11 cellular contexts compared by ENCODE assay signal in genomic region chr12:11758087-11758837, GRCh38.
DNase-seq lines count a peak whose midpoint lies in the region; ATAC-seq, FAIRE-seq and TF ChIP-seq lines count a peak whose summit lies in the region.
"Had no signal": no experiment of that assay in that cellular context is flagged by ENCODE, and none has a peak within 500 bp of the region (broad histone marks: within the 10 kb centered on the region; RNA-seq: fewer than 3 reads in every experiment).

No MANE protein-coding gene starts in this region.

- peak overlapping the region; percentile 49 for H3K4me3 ChIP-seq in OCI-LY7 (ENCODE audit: low read depth, low read length, poor library complexity, severe bottlenecking)
- H3K4me3 ChIP-seq in hepatocyte: no peak overlapping the region
- H3K4me3 ChIP-seq in PC-3 (ENCODE audit: low read length): no peak overlapping the region

- H3K4me2 ChIP-seq in OCI-LY7 (ENCODE audit: low read length): peak overlapping the region; percentile 76
- H3K4me2 ChIP-seq in hepatocyte: peak overlapping the region; percentile 39
- H3K4me2 ChIP-seq in PC-3 (ENCODE audit: low read length): no peak overlapping the region

- no peaks in the 10 kb centered on the region for H3K27me3 Mint-ChIP-seq in natural killer cell treated with Interleukin-12 subunit alpha and Interleukin-12 subunit beta and Interleukin-15 and Interleukin-18, amount 100 ng/mL, for 72 hours

- peak overlapping the region; percentile 24 for H3K27ac Mint-ChIP-seq in stimulated activated effector memory CD8-positive, alpha-beta T cell treated with anti-CD3 and anti-CD28 coated beads, Interleukin-12 subunit alpha, Interleukin-12 subunit beta, amount 100 ng/mL, for 72 hours
- H3K27ac Mint-ChIP-seq in natural killer cell treated with Interleukin-12 subunit alpha and Interleukin-12 subunit beta and Interleukin-15 and Interleukin-18, amount 100 ng/mL, for 72 hours: no peak overlapping the region

- no peak overlapping the region for H3K4me3 Mint-ChIP-seq in stimulated activated effector memory CD8-positive, alpha-beta T cell treated with anti-CD3 and anti-CD28 coated beads, Interleukin-12 subunit alpha, Interleukin-12 subunit beta, amount 100 ng/mL, for 72 hours
- no peak overlapping the region for H3K4me3 Mint-ChIP-seq in natural killer cell treated with Interleukin-12 subunit alpha and Interleukin-12 subunit beta and Interleukin-15 and Interleukin-18, amount 100 ng/mL, for 72 hours
- H3K4me3 Mint-ChIP-seq: immature natural killer cell had no signal

- H2AFZ ChIP-seq in OCI-LY7 (ENCODE audit: low read length): peak overlapping the region; percentile 55; the same call in 1 of the 2 replicates
- no peak overlapping the region for H2AFZ ChIP-seq in hepatocyte
- no peak overlapping the region for H2AFZ ChIP-seq in PC-3 (ENCODE audit: low read length)

- DNase-seq in GM18507 (ENCODE audit: extremely low spot score, insufficient read length, low read depth) (no peak), OCI-LY7 (ENCODE audit: low spot score) (no peak), hepatocyte (ENCODE audit: low spot score) (no peak), PC-3 (no peak), medulla oblongata (ENCODE audit: extremely low spot score) (no peak)
- no peak for DNase-seq in stimulated activated effector memory CD8-positive, alpha-beta T cell treated with anti-CD3 and anti-CD28 coated beads, Interleukin-12 subunit alpha, Interleukin-12 subunit beta, amount 100 ng/mL, for 72 hours (ENCODE audit: low spot score in 2 of 2)
- no peak for DNase-seq in natural killer cell treated with Interleukin-12 subunit alpha and Interleukin-12 subunit beta and Interleukin-15 and Interleukin-18, amount 100 ng/mL, for 72 hours (ENCODE audit: low spot score)
- DNase-seq: immature natural killer cell had no signal

- TF ChIP-seq CTCF in OCI-LY7 (conservative IDR thresholded peaks at IDR 0.05; ENCODE audit: low read length) (no peak), hepatocyte (IDR thresholded peaks at IDR 0.05; ENCODE audit: poor library complexity) (no peak), PC-3 (conservative IDR thresholded peaks at IDR 0.05; ENCODE audit: low read depth, low read length) (no peak)

- H3K9me3 ChIP-seq in OCI-LY7 (ENCODE audit: low read length): no peaks in the 10 kb centered on the region
- H3K9me3 ChIP-seq in hepatocyte (ENCODE audit: low read depth): no peaks in the 10 kb centered on the region
- no peaks in the 10 kb centered on the region for H3K9me3 ChIP-seq in PC-3 (ENCODE audit: low read length)

- H4K20me1 ChIP-seq in OCI-LY7 (ENCODE audit: insufficient read depth, low read length) (no peaks in the 10 kb centered on the region), hepatocyte (ENCODE audit: insufficient read depth, poor library complexity, severe bottlenecking) (no peaks in the 10 kb centered on the region), PC-3 (ENCODE audit: low read length) (no peaks in the 10 kb centered on the region)

- no TSS peak for BruUV-seq in OCI-LY7 (replicated peaks; lab: Mats Ljungman, UMichigan)
- BruUV-seq in PC-3 (replicated peaks; lab: Mats Ljungman, UMichigan): no TSS peak

- H3K27ac ChIP-seq in OCI-LY7 (ENCODE audit: low read depth, low read length, poor library complexity, severe bottlenecking) (peak overlapping the region; percentile 100), hepatocyte (peak overlapping the region; percentile 80), PC-3 (ENCODE audit: low read length) (no peak overlapping the region)

- no peak for ATAC-seq in stimulated activated effector memory CD8-positive, alpha-beta T cell treated with anti-CD3 and anti-CD28 coated beads, Interleukin-12 subunit alpha, Interleukin-12 subunit beta, amount 100 ng/mL, for 72 hours
- ATAC-seq in PC-3 (no peak), HG03442 (IDR thresholded peaks at IDR 0.05; ENCODE audit: unreplicated experiment) (no peak)
- no peak for ATAC-seq in natural killer cell treated with Interleukin-12 subunit alpha and Interleukin-12 subunit beta and Interleukin-15 and Interleukin-18, amount 100 ng/mL, for 72 hours

- FAIRE-seq in GM18507 (lab: Jason Lieb, UNC): peak; percentile 79
- FAIRE-seq: bronchial epithelial cell, TTC549 had no signal

- H3K4me1 ChIP-seq in OCI-LY7 (ENCODE audit: insufficient read depth, low read length, poor library complexity, severe bottlenecking) (peaks cover 100% of the 10 kb centered on the region), hepatocyte (ENCODE audit: insufficient read depth) (peaks cover 8% of the 10 kb centered on the region), PC-3 (ENCODE audit: insufficient read depth, low read length) (no peaks in the 10 kb centered on the region)

- peaks cover 11% of the 10 kb centered on the region; the same call in 1 of the 2 replicates for H3K36me3 ChIP-seq in OCI-LY7 (ENCODE audit: insufficient read depth, low read length)
- no peaks in the 10 kb centered on the region for H3K36me3 ChIP-seq in hepatocyte (replicated peaks; ENCODE audit: insufficient read depth, low read depth)
- no peaks in the 10 kb centered on the region for H3K36me3 ChIP-seq in PC-3 (ENCODE audit: low read depth, low read length)

- no peaks in the 10 kb centered on the region for H3K9me3 Mint-ChIP-seq in stimulated activated effector memory CD8-positive, alpha-beta T cell treated with anti-CD3 and anti-CD28 coated beads, Interleukin-12 subunit alpha, Interleukin-12 subunit beta, amount 100 ng/mL, for 72 hours
- H3K9me3 Mint-ChIP-seq in natural killer cell treated with Interleukin-12 subunit alpha and Interleukin-12 subunit beta and Interleukin-15 and Interleukin-18, amount 100 ng/mL, for 72 hours: no peaks in the 10 kb centered on the region
- H3K9me3 Mint-ChIP-seq: immature natural killer cell had no signal

- H3K79me2 ChIP-seq in OCI-LY7 (ENCODE audit: insufficient read depth, low read depth, low read length) (peaks cover 17% of the 10 kb centered on the region; the same call in 1 of the 2 replicates), hepatocyte (peaks cover 9% of the 10 kb centered on the region), PC-3 (ENCODE audit: low read length) (no peaks in the 10 kb centered on the region)

- POLR2A ChIA-PET in OCI-LY7 (lab: Charles Lee) (interaction anchor here (0.6 to 10.3 kb wide), 19 partner anchors 9 to 267 kb away, joined by 3 to 119 read pairs (median 4); no protein-coding TSS in a partner anchor), PC-3 (lab: Charles Lee; ENCODE audit: unreplicated experiment) (no interaction called here)

- H3K4me1 Mint-ChIP-seq in stimulated activated effector memory CD8-positive, alpha-beta T cell treated with anti-CD3 and anti-CD28 coated beads, Interleukin-12 subunit alpha, Interleukin-12 subunit beta, amount 100 ng/mL, for 72 hours: peaks cover 42% of the 10 kb centered on the region
- H3K4me1 Mint-ChIP-seq in natural killer cell treated with Interleukin-12 subunit alpha and Interleukin-12 subunit beta and Interleukin-15 and Interleukin-18, amount 100 ng/mL, for 72 hours (ENCODE audit: low read depth in 2 of 2): peaks cover 21 to 31% of the 10 kb centered on the region in 2 donors

- 83% methylated on average over 8 of the region's 8 CpGs for WGBS in hepatocyte (ENCODE audit: low lambda C conversion rate, missing lambda C conversion rate)

- H3K27me3 ChIP-seq in hepatocyte (no peaks in the 10 kb centered on the region), PC-3 (ENCODE audit: low read length) (no peaks in the 10 kb centered on the region)

- CTCF ChIA-PET in OCI-LY7 (lab: Charles Lee; ENCODE audit: unreplicated experiment): interaction anchor here (0.5 to 2.9 kb wide), 7 partner anchors 9 to 120 kb away, joined by 3 to 12 read pairs (median 5); no protein-coding TSS in a partner anchor
- CTCF ChIA-PET in PC-3 (lab: Charles Lee): interaction anchor here (0.7 kb wide), 1 partner anchor 27 kb away, joined by 3 read pairs; no protein-coding TSS in a partner anchor

- no peaks in the 10 kb centered on the region for H3K9me2 ChIP-seq in OCI-LY7 (ENCODE audit: insufficient read depth, low read length)
- H3K9me2 ChIP-seq in hepatocyte (replicated peaks; ENCODE audit: insufficient read depth): no peaks in the 10 kb centered on the region
- H3K9me2 ChIP-seq in PC-3 (replicated peaks; ENCODE audit: low read length): no peaks in the 10 kb centered on the region

- no peak overlapping the region for H3K9ac ChIP-seq in PC-3 (ENCODE audit: low read length)

- no peaks in the 10 kb centered on the region for H3F3A ChIP-seq in PC-3 (ENCODE audit: low read length, unreplicated experiment)

- peaks cover 71% of the 10 kb centered on the region for H3K36me3 Mint-ChIP-seq in stimulated activated effector memory CD8-positive, alpha-beta T cell treated with anti-CD3 and anti-CD28 coated beads, Interleukin-12 subunit alpha, Interleukin-12 subunit beta, amount 100 ng/mL, for 72 hours
- H3K36me3 Mint-ChIP-seq in natural killer cell treated with Interleukin-12 subunit alpha and Interleukin-12 subunit beta and Interleukin-15 and Interleukin-18, amount 100 ng/mL, for 72 hours: peaks cover 6% of the 10 kb centered on the region

- intact Hi-C loops in OCI-LY7 (cut with micrococcal nuclease; ENCODE audit: unreplicated experiment) (loop anchor here (2.0 to 10.0 kb wide), 3 partner anchors 263 to 967 kb away; partner anchors contain the start of genes BORCS5 and MANSC1), PC-3 (cut with micrococcal nuclease) (no loop called here)
